ENCODE assay signal across 1 cellular context in the genomic region with DNA sequence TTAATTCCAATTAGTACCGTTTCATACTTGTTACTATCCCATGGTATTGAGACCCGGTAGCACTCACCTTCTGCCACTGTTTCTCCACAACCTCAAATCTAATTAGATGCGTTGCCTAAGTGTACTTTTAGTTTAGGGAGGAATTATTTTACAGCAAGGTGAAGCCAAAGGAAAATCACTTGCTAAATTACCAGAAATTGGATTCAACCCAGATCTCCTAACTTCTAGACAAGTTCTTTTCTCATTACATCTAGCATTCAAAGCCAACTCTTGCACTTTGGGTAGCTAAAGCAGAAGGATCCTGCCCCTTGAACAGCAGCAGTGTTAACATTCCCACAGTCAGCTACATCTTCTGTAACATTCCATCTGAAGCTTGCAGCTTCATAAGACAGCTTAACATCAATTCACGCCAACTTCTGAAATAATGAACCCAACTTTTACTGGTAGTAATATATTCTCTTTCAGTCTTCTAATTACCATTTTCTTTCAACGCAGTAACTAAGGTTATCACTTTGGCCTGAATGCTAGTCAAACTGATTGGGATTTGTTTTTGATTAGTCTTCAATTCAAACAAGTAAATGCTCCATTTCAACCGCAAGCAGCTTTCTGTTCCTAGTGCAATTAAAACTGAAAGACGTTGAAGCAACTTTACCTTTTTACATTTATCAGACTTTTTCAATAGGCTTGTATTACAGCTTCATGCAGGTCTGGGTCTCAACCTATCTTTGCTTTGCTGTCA.
TF ChIP-seq lines count a peak whose summit lies in the region.

No MANE protein-coding gene starts in this region.

TF ChIP-seq in GM12878, 131 proteins besides CTCF, POLR2A, EP300 and RAD21 (continued from another document):
- TF ChIP-seq, protein P1, sequence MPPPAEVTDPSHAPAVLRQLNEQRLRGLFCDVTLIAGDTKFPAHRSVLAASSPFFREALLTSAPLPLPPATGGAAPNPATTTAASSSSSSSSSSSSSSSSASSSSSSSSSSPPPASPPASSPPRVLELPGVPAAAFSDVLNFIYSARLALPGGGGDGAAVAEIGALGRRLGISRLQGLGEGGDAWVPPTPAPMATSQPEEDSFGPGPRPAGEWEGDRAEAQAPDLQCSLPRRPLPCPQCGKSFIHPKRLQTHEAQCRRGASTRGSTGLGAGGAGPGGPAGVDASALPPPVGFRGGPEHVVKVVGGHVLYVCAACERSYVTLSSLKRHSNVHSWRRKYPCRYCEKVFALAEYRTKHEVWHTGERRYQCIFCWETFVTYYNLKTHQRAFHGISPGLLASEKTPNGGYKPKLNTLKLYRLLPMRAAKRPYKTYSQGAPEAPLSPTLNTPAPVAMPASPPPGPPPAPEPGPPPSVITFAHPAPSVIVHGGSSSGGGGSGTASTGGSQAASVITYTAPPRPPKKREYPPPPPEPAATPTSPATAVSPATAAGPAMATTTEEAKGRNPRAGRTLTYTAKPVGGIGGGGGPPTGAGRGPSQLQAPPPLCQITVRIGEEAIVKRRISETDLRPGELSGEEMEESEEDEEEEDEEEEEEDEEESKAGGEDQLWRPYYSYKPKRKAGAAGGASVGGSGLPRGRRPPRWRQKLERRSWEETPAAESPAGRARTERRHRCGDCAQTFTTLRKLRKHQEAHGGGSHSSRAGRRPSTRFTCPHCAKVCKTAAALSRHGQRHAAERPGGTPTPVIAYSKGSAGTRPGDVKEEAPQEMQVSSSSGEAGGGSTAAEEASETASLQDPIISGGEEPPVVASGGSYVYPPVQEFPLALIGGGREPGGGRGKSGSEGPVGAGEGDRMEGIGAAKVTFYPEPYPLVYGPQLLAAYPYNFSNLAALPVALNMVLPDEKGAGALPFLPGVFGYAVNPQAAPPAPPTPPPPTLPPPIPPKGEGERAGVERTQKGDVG (CRISPR knock-in tag; IDR thresholded peaks at IDR 0.05), result no peak
- TF ChIP-seq CHD1 (IDR thresholded peaks at IDR 0.05; ENCODE audit: low read depth, low read length), result no peak
- TF ChIP-seq JUNB (IDR thresholded peaks at IDR 0.05), result no peak
- TF ChIP-seq CHD4 (IDR thresholded peaks at IDR 0.05), result no peak
- TF ChIP-seq ZBED1 (IDR thresholded peaks at IDR 0.05; ENCODE audit: borderline replicate concordance), result no peak; the same call in 1 of the 2 replicates
- TF ChIP-seq MYC (IDR thresholded peaks at IDR 0.05; ENCODE audit: insufficient read depth, insufficient read length, insufficient replicate concordance, low read length, severe bottlenecking), result no peak
- 0 out of 2 replicates have a peak, but pooled peaks have one; percentile 62 for TF ChIP-seq PML (IDR thresholded peaks at IDR 0.05; ENCODE audit: low read length)
- no peak for TF ChIP-seq ZZZ3 (IDR thresholded peaks at IDR 0.05; ENCODE audit: control insufficient read depth, insufficient read length, low read depth)
- no peak for TF ChIP-seq MXI1 (IDR thresholded peaks at IDR 0.05; ENCODE audit: low read depth, low read length)
- no peak for TF ChIP-seq YBX1 (IDR thresholded peaks at IDR 0.05)
- TF ChIP-seq TCF3 (IDR thresholded peaks at IDR 0.05; ENCODE audit: borderline replicate concordance, insufficient read depth, low read depth, low read length), result no peak
